Comparison of ENCODE assay signal across 10 cellular contexts in genomic region chrX:135114392-135114791, GRCh38. TPM values are rescaled to one million over a fixed set of nuclear protein-coding genes. Genes with fewer than 3 reads are reported as not detected.
A peak's percentile ranks its signal among the peaks of the same experiment; 100 is the strongest.
DNase-seq lines count a peak whose midpoint lies in the region; ATAC-seq and TF ChIP-seq lines count a peak whose summit lies in the region.
"Had no signal": no experiment of that assay in that cellular context is flagged by ENCODE, and none has a peak within 500 bp of the region (broad histone marks: within the 10 kb centered on the region; RNA-seq: fewer than 3 reads in every experiment).

No MANE protein-coding gene starts in this region.

- H3K36me3 Mint-ChIP-seq in CD8-positive, alpha-beta memory T cell: no peaks in the 10 kb centered on the region
- H3K36me3 Mint-ChIP-seq: activated naive CD8-positive, alpha-beta T cell treated with anti-CD3 and anti-CD28 coated beads for 36 hours; natural killer cell had no signal

- POLR2A ChIA-PET in CD8-positive, alpha-beta memory T cell (lab: Charles Lee): no interaction called here

- H3K4me1 ChIP-seq in lower lobe of right lung: no peaks in the 10 kb centered on the region
- no peaks in the 10 kb centered on the region for H3K4me1 ChIP-seq in CD8-positive, alpha-beta memory T cell (ENCODE audit: insufficient read depth, low read length)

- no peak overlapping the region for H3K27ac Mint-ChIP-seq in CD8-positive, alpha-beta memory T cell
- H3K27ac Mint-ChIP-seq: activated naive CD8-positive, alpha-beta T cell treated with anti-CD3 and anti-CD28 coated beads for 36 hours; natural killer cell had no signal

- H3K27me3 Mint-ChIP-seq in CD8-positive, alpha-beta memory T cell: peaks cover 19 to 21% of the 10 kb centered on the region in 2 donors

- no peaks in the 10 kb centered on the region for H3K9me3 ChIP-seq in lower lobe of right lung
- no peaks in the 10 kb centered on the region for H3K9me3 ChIP-seq in CD8-positive, alpha-beta memory T cell (ENCODE audit: low read length)

- H3K36me3 ChIP-seq in lower lobe of right lung: no peaks in the 10 kb centered on the region
- no peaks in the 10 kb centered on the region for H3K36me3 ChIP-seq in CD8-positive, alpha-beta memory T cell (ENCODE audit: insufficient read depth, low read length)

- no peak overlapping the region for H3K27ac ChIP-seq in lower lobe of right lung
- no peak overlapping the region for H3K27ac ChIP-seq in CD8-positive, alpha-beta memory T cell (ENCODE audit: low read depth, low read length)

- H3K27me3 ChIP-seq in lower lobe of right lung (ENCODE audit: low read depth): no peaks in the 10 kb centered on the region
- H3K27me3 ChIP-seq in CD8-positive, alpha-beta memory T cell (ENCODE audit: insufficient read depth, low read length, poor library complexity, severe bottlenecking): peaks cover 7% of the 10 kb centered on the region

- ATAC-seq in GM18907 (IDR thresholded peaks at IDR 0.05; ENCODE audit: unreplicated experiment) (peak; percentile 96), GM21576 (IDR thresholded peaks at IDR 0.05; ENCODE audit: unreplicated experiment) (peak; percentile 99), HG03175 (IDR thresholded peaks at IDR 0.05; ENCODE audit: unreplicated experiment) (peak; percentile 93), lower lobe of right lung (no peak)
- ATAC-seq: natural killer cell had no signal

- peak; percentile 2 for DNase-seq in epithelial cell of esophagus (ENCODE audit: low read depth)
- no peak for DNase-seq in NCI-H345 treated with DMSO at 0.1 percent for 48 hours (lab: John Stamatoyannopoulos, UW; ENCODE audit: unreplicated experiment)
- DNase-seq in lower lobe of right lung: no peak
- DNase-seq in CD8-positive, alpha-beta memory T cell: no peak
- DNase-seq: activated naive CD8-positive, alpha-beta T cell treated with anti-CD3 and anti-CD28 coated beads for 36 hours; natural killer cell; NK-92 treated with Interleukin-12 subunit alpha and Interleukin-12 subunit beta, amount 100 ng/mL, for 24 hours had no signal

- no peak overlapping the region for H3K4me3 ChIP-seq in epithelial cell of esophagus (ENCODE audit: low read length)
- H3K4me3 ChIP-seq in lower lobe of right lung: no peak overlapping the region
- no peak overlapping the region for H3K4me3 ChIP-seq in CD8-positive, alpha-beta memory T cell (ENCODE audit: low read length)

- H3K4me3 Mint-ChIP-seq in CD8-positive, alpha-beta memory T cell: no peak overlapping the region
- H3K4me3 Mint-ChIP-seq: activated naive CD8-positive, alpha-beta T cell treated with anti-CD3 and anti-CD28 coated beads for 36 hours; natural killer cell had no signal

- TF ChIP-seq CTCF in epithelial cell of esophagus (IDR thresholded peaks at IDR 0.05; ENCODE audit: insufficient read depth, low read depth, low read length, missing control alignments): no peak
- no peak for TF ChIP-seq CTCF in lower lobe of right lung (IDR thresholded peaks at IDR 0.05)

- CTCF ChIA-PET in CD8-positive, alpha-beta memory T cell (lab: Charles Lee): no interaction called here

- intact Hi-C loops in lower lobe of right lung (cut with DNase I): no loop called here

- H3K4me1 Mint-ChIP-seq in CD8-positive, alpha-beta memory T cell: no peaks in the 10 kb centered on the region
- H3K4me1 Mint-ChIP-seq: activated naive CD8-positive, alpha-beta T cell treated with anti-CD3 and anti-CD28 coated beads for 36 hours; natural killer cell had no signal

- H3K9me3 Mint-ChIP-seq in CD8-positive, alpha-beta memory T cell: no peaks in the 10 kb centered on the region
- H3K9me3 Mint-ChIP-seq: activated naive CD8-positive, alpha-beta T cell treated with anti-CD3 and anti-CD28 coated beads for 36 hours; natural killer cell had no signal

RNA-seq across cellular contexts. Expression of gene ETDB, which starts 5.9 kb away (rescaled TPM):
- not detected for total RNA-seq in lower lobe of right lung
- not detected for total RNA-seq in CD8-positive, alpha-beta memory T cell
- polyA plus RNA-seq in CD8-positive, alpha-beta memory T cell: not detected
- total RNA-seq: activated naive CD8-positive, alpha-beta T cell treated with anti-CD3 and anti-CD28 coated beads for 36 hours; natural killer cell had no signal

RNA-seq across cellular contexts. Expression of gene SMIM10L2B, which starts 15.9 kb away (rescaled TPM):
- 2.0 TPM for total RNA-seq in lower lobe of right lung
- under 1 TPM; 0.11 to 0.13 TPM for total RNA-seq in CD8-positive, alpha-beta memory T cell
- 0.18 TPM for polyA plus RNA-seq in CD8-positive, alpha-beta memory T cell

RNA-seq across cellular contexts. Expression of gene CT55, which starts 56.8 kb away (rescaled TPM):
- total RNA-seq in lower lobe of right lung: not detected
- not detected for total RNA-seq in CD8-positive, alpha-beta memory T cell
- polyA plus RNA-seq in CD8-positive, alpha-beta memory T cell: not detected
- total RNA-seq: activated naive CD8-positive, alpha-beta T cell treated with anti-CD3 and anti-CD28 coated beads for 36 hours; natural killer cell had no signal

Comparison
In these comparisons a context has a peak if more than half of its experiments do, and no peak if none do; other contexts are left out.
1. ATAC-seq: peak in GM18907 (single experiment), GM21576 (single experiment) and HG03175 (single experiment); none in lower lobe of right lung (0 of 2).